In the genomic region with DNA sequence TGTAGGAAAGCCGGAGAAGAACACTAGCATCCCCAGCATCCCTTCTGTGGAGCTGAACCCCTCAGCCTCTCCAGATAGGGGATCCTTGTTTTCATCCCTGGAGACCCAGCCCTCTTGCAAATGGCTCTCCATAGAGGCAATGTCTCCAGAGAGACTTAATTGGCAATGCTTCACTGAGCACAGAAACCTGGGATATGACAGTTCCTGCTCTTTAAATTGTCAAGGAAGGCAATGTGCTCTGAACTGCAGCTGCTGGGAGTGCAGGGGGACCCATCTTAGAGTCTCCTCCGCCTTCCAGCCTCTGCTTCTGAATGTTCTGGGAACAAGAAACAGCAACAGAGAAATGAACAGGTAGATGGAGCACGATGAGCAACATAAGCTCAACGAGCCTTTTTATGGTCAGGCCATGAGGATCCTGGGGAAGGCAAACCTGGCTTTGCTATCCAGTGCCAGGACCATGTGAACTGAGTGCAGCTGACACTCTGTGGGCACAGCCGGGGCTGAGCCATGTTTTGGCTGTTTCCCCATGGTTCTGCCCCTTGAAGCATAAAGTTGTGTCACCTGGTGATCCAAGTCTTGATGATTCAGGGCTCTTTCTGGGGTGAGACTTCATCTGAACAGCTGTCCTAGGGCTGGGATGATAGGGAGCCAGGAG, we compare ENCODE assay signal across 17 cellular contexts.
"Had no signal": no experiment of that assay in that cellular context is flagged by ENCODE, and none has a peak within 500 bp of the region (broad histone marks: within the 10 kb centered on the region; RNA-seq: fewer than 3 reads in every experiment).

No MANE protein-coding gene starts in this region.

- H3K4me3 Mint-ChIP-seq: naive thymus-derived CD4-positive, alpha-beta T cell; neural crest cell; type B pancreatic cell had no signal

- H3K36me3 ChIP-seq: esophagus muscularis mucosa, gastrocnemius medialis, right atrium auricular region, sigmoid colon, thyroid gland had no signal

- H3K4me1 ChIP-seq: esophagus muscularis mucosa, gastrocnemius medialis, right atrium auricular region, sigmoid colon, thyroid gland had no signal

- DNase-seq: effector memory CD4-positive, alpha-beta T cell; gastrocnemius medialis; islet precursor cell; left cardiac atrium; left ventricle myocardium superior; mesendoderm; naive thymus-derived CD4-positive, alpha-beta T cell; posterior cingulate gyrus; sigmoid colon; stimulated activated naive CD4-positive, alpha-beta T cell treated with Interleukin-2 at 50 U/mL for 16 hours; thyroid gland had no signal

- H3K36me3 Mint-ChIP-seq: naive thymus-derived CD4-positive, alpha-beta T cell; type B pancreatic cell had no signal

- H3K27me3 ChIP-seq: esophagus muscularis mucosa, gastrocnemius medialis, right atrium auricular region, sigmoid colon, thyroid gland had no signal

- H3K9me3 Mint-ChIP-seq: type B pancreatic cell had no signal

- H3K27ac Mint-ChIP-seq: naive thymus-derived CD4-positive, alpha-beta T cell; type B pancreatic cell had no signal

- H3K9me3 ChIP-seq: esophagus muscularis mucosa, gastrocnemius medialis, right atrium auricular region, sigmoid colon, thyroid gland had no signal

- H3K4me3 ChIP-seq: esophagus muscularis mucosa, gastrocnemius medialis, lung, right atrium auricular region, sigmoid colon, skin epidermis, thyroid gland had no signal

- H3K4me1 Mint-ChIP-seq: naive thymus-derived CD4-positive, alpha-beta T cell; neural crest cell had no signal
